Comparison of ENCODE assay signal across 8 cellular contexts in genomic region chr17:65013613-65014391, GRCh38. TPM values are rescaled to one million over a fixed set of nuclear protein-coding genes. Genes with fewer than 3 reads are reported as not detected.
DNase-seq lines count a peak whose midpoint lies in the region; ATAC-seq and TF ChIP-seq lines count a peak whose summit lies in the region.

No MANE protein-coding gene starts in this region.

- intact Hi-C loops in sciatic nerve (cut with DNase I), result no loop called here

- no peaks in the 10 kb centered on the region for H3F3A ChIP-seq in neural progenitor cell (ENCODE audit: low read depth)

- H3K36me3 ChIP-seq in neural progenitor cell, result no peaks in the 10 kb centered on the region

- no peaks in the 10 kb centered on the region for H3K9me3 Mint-ChIP-seq in neural progenitor cell

- no peak overlapping the region for H2AFZ ChIP-seq in neural progenitor cell (replicated peaks)

- H3K27ac ChIP-seq in neural progenitor cell, result no peak overlapping the region

- peaks cover 47% of the 10 kb centered on the region for H3K79me2 ChIP-seq in neural progenitor cell (ENCODE audit: low read depth)

- no peak overlapping the region for H3K4me3 ChIP-seq in neural progenitor cell

- no peak overlapping the region for H3K4me3 Mint-ChIP-seq in neural progenitor cell

- no peak overlapping the region for H3K27ac Mint-ChIP-seq in neural progenitor cell

- no peak for TF ChIP-seq CTCF in neural progenitor cell (IDR thresholded peaks at IDR 0.05)

- H3K27me3 Mint-ChIP-seq in neural progenitor cell (ENCODE audit: insufficient read depth, low read depth), result peaks cover 3% of the 10 kb centered on the region

- peak; percentile 65 for ATAC-seq in GM18870 (IDR thresholded peaks at IDR 0.05; ENCODE audit: unreplicated experiment)
- ATAC-seq in sciatic nerve, result peak; percentile 7
- ATAC-seq in HG03457 (IDR thresholded peaks at IDR 0.05; ENCODE audit: unreplicated experiment), result no peak
- no peak for ATAC-seq in HG02642 (IDR thresholded peaks at IDR 0.05; ENCODE audit: poor library complexity, unreplicated experiment)

- peaks cover 1% of the 10 kb centered on the region for H3K4me1 ChIP-seq in neural progenitor cell

- DNase-seq in NOMO-1 treated with dmso at 0.1 percent for 144 hours (lab: John Stamatoyannopoulos, UW; ENCODE audit: unreplicated experiment) (peak; percentile 59), dedifferentiated amniotic fluid mesenchymal stem cell (ENCODE audit: extremely low spot score) (peak; percentile 75), sciatic nerve (ENCODE audit: low spot score) (no peak), neural progenitor cell (ENCODE audit: low spot score) (no peak), NCI-H2029 treated with DMSO at 0.1 percent for 48 hours (lab: John Stamatoyannopoulos, UW) (no peak)

- H3K36me3 Mint-ChIP-seq in neural progenitor cell, result peaks cover 32% of the 10 kb centered on the region

- no peaks in the 10 kb centered on the region for H3K27me3 ChIP-seq in neural progenitor cell

- H4K20me1 ChIP-seq in neural progenitor cell (ENCODE audit: low read depth), result no peaks in the 10 kb centered on the region

- H3K9ac ChIP-seq in neural progenitor cell, result no peak overlapping the region

- H3K4me1 Mint-ChIP-seq in neural progenitor cell, result peaks cover 16% of the 10 kb centered on the region

- H3K9me3 ChIP-seq in neural progenitor cell (ENCODE audit: low read depth), result no peaks in the 10 kb centered on the region

- H3K4me2 ChIP-seq in neural progenitor cell, result no peak overlapping the region

RNA-seq across cellular contexts. Expression of gene GNA13, which starts 42.7 kb away (rescaled TPM):
- total RNA-seq in sciatic nerve (50.3 TPM), neural progenitor cell (ENCODE audit: low replicate concordance) (51.7 and 73.8 TPM in 2 replicates)

Comparison
In these comparisons a context has a peak if more than half of its experiments do, and no peak if none do; other contexts are left out.
1. ATAC-seq: peak in GM18870 (single experiment) and sciatic nerve (single experiment); none in HG03457 (single experiment) and HG02642 (single experiment).
2. DNase-seq: peak in NOMO-1 treated with dmso at 0.1 percent for 144 hours (single experiment) and dedifferentiated amniotic fluid mesenchymal stem cell (single experiment); none in sciatic nerve (single experiment), neural progenitor cell (single experiment) and NCI-H2029 treated with DMSO at 0.1 percent for 48 hours (single experiment).